ENCODE assay signal across 1 cellular context in the genomic region with DNA sequence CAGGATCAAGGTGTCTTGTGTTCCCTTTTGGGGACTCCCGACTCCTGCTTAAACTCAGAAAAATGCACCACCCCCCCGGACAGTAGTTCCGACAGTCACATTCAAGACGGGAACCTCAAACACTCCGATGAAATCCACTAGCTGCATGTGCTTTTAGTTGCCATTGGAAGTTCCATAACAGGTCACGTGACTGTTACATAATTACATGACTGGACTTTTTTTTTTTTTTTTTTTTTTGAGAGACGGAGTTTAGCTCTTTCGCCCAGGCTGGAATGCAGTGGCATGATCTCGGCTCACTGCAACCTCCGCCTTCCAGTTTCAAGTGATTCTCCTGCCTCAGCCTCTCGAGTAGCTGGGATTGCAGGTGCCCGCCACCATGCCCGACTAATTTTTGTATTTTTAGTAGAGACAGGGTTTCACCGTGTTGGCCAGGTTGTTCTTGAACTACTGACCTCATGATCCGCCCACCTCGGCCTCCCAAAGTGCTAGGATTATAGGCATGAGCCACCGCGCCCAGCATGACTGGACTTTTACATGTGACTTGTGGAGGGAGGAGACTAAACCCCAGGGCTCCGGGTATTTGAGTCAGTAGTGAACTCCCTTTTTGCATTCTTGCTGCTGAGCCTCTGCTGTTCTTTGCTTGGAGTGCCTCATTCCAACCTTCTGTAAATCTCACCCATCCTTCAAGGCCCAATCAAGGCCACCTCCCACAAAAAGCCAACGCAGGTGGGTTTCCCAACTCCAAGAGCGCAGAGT.
TF ChIP-seq lines count a peak whose summit lies in the region.
"Not testable (repeated sequence)": the region's sequence is repeated elsewhere in the genome, so short reads cannot be mapped to it uniquely, and the experiment has no call there.

No MANE protein-coding gene starts in this region.

TF ChIP-seq in K562, 482 proteins besides CTCF, POLR2A, EP300 and RAD21 (continued from another document):
- peak; percentile 40 for TF ChIP-seq MGA (IDR thresholded peaks at IDR 0.05)
- TF ChIP-seq FOSL1 (tag; conservative IDR thresholded peaks at IDR 0.05), result peak; percentile 68
- TF ChIP-seq, protein P1, sequence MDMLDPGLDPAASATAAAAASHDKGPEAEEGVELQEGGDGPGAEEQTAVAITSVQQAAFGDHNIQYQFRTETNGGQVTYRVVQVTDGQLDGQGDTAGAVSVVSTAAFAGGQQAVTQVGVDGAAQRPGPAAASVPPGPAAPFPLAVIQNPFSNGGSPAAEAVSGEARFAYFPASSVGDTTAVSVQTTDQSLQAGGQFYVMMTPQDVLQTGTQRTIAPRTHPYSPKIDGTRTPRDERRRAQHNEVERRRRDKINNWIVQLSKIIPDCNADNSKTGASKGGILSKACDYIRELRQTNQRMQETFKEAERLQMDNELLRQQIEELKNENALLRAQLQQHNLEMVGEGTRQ (CRISPR knock-in tag; IDR thresholded peaks at IDR 0.05), result peak; percentile 25; the same call in 1 of the 2 replicates
- 0 out of 2 replicates have a peak, but pooled peaks have one; percentile 16 for TF ChIP-seq CXXC5 (CRISPR knock-in tag; IDR thresholded peaks at IDR 0.05)
- peak; percentile 39 for TF ChIP-seq ATF3 (IDR thresholded peaks at IDR 0.05)
- TF ChIP-seq ATF3 (CRISPR knock-in tag; conservative IDR thresholded peaks at IDR 0.05); NR2C2 (CRISPR knock-in tag; IDR thresholded peaks at IDR 0.05); TOE1 (CRISPR knock-in tag; IDR thresholded peaks at IDR 0.05; ENCODE audit: borderline replicate concordance, low read depth): not testable (repeated sequence)
- TF ChIP-seq MITF (IDR thresholded peaks at IDR 0.05), result 0 out of 2 replicates have a peak, but pooled peaks have one; percentile 37
- 0 out of 4 replicates have a peak, but pooled peaks of 1 of the 2 experiments have one; percentile 22 for TF ChIP-seq HDAC1 (IDR thresholded peaks at IDR 0.05)
- 0 out of 2 replicates have a peak, but pooled peaks have one; percentile 26 for TF ChIP-seq ZFX (CRISPR knock-in tag; IDR thresholded peaks at IDR 0.05)
- TF ChIP-seq MXI1 (IDR thresholded peaks at IDR 0.05; ENCODE audit: low read depth, low read length), result 0 out of 2 replicates have a peak, but pooled peaks have one; percentile 32
- TF ChIP-seq POLR2B (IDR thresholded peaks at IDR 0.05; ENCODE audit: low read depth, partially characterized antibody), result peak; percentile 33
- peak; percentile 24 for TF ChIP-seq TAF9B (IDR thresholded peaks at IDR 0.05; ENCODE audit: partially characterized antibody)
- peak; percentile 22 for TF ChIP-seq KDM5B (IDR thresholded peaks at IDR 0.05; ENCODE audit: insufficient replicate concordance, low read depth, low read length)
- TF ChIP-seq NR2C2 (tag; IDR thresholded peaks at IDR 0.05), result peak; percentile 66
- TF ChIP-seq NFE2 (IDR thresholded peaks at IDR 0.05; ENCODE audit: low read depth), result peak; percentile 69
- peak; percentile 55; the same call in 1 of the 2 replicates for TF ChIP-seq SUPT5H (IDR thresholded peaks at IDR 0.05)
- TF ChIP-seq, protein P2, sequence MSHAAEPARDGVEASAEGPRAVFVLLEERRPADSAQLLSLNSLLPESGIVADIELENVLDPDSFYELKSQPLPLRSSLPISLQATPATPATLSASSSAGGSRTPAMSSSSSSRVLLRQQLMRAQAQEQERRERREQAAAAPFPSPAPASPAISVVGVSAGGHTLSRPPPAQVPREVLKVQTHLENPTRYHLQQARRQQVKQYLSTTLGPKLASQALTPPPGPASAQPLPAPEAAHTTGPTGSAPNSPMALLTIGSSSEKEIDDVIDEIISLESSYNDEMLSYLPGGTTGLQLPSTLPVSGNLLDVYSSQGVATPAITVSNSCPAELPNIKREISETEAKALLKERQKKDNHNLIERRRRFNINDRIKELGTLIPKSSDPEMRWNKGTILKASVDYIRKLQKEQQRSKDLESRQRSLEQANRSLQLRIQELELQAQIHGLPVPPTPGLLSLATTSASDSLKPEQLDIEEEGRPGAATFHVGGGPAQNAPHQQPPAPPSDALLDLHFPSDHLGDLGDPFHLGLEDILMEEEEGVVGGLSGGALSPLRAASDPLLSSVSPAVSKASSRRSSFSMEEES (CRISPR knock-in tag; IDR thresholded peaks at IDR 0.05), result peak; percentile 85
- TF ChIP-seq ZNF384 (IDR thresholded peaks at IDR 0.05; ENCODE audit: low read depth, low read length), result peak; percentile 66; the same call in 1 of the 2 replicates
- peak; percentile 16 for TF ChIP-seq SMAD1 (IDR thresholded peaks at IDR 0.05; ENCODE audit: low read depth, low read length, partially characterized antibody)
- TF ChIP-seq SIN3A (IDR thresholded peaks at IDR 0.05; ENCODE audit: borderline replicate concordance in 2 of 2, control insufficient read depth in 1 of 2, low read depth in 2 of 2, low read length in 2 of 2), result 0 out of 4 replicates have a peak, but pooled peaks of 1 of the 2 experiments have one; percentile 6
- TF ChIP-seq EP400 (IDR thresholded peaks at IDR 0.05), result peak; percentile 50; the same call in 1 of the 2 replicates
- peak; percentile 84 for TF ChIP-seq EGR1 (conservative IDR thresholded peaks at IDR 0.05)
- TF ChIP-seq C11orf30 (IDR thresholded peaks at IDR 0.05; ENCODE audit: low read depth), result peak; percentile 37
- peak; percentile 66 for TF ChIP-seq DPF2 (IDR thresholded peaks at IDR 0.05)
- TF ChIP-seq CBFA2T2 (conservative IDR thresholded peaks at IDR 0.05), result peak; percentile 60
- TF ChIP-seq TOE1 (IDR thresholded peaks at IDR 0.05; ENCODE audit: borderline replicate concordance), result peak; percentile 88
- TF ChIP-seq ARID1B (IDR thresholded peaks at IDR 0.05), result 0 out of 2 replicates have a peak, but pooled peaks have one; percentile 16
- peak; percentile 58; the same call in 1 of the 2 replicates for TF ChIP-seq ZNF316 (IDR thresholded peaks at IDR 0.05)
